Comparison of ENCODE assay signal across 8 cellular contexts in the genomic region with DNA sequence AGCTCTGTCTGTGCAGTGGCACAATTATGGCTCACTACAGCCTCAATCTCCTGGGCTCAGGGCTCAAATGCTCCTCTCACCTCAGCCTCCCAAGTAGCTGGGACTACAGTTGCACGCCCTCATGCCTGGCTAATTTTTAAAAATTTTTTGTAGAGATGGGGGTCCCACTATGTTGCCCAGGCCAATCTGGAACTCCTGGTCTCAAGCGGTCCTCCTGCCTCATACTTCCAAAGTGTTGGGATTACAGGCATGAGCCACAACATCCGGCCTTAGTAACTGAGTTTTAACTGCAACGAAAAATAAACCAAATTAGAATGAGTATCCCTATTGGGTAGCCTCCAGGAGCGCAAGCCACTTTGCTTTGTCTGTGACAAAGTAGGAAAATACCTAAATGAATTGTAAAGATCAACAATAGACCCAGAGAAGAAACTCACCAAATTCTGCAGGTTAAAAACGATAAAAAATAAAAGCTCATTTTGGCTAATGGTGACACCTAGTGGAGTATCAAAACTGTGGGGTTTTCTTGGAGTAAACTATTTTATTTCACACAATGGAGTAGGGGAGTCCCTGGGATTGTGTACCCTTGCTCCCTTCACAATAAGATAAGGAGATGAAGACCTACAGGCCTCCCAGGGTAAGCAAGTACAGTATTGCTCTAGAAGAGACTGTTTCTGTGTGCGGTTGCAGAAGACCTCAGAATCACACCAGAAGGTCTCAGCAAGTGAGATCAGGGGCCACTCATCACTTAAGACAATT. TPM values are rescaled to one million over a fixed set of nuclear protein-coding genes. Genes with fewer than 3 reads are reported as not detected.
DNase-seq lines count a peak whose midpoint lies in the region; ATAC-seq, FAIRE-seq and TF ChIP-seq lines count a peak whose summit lies in the region.

No MANE protein-coding gene starts in this region.

- H3K27me3 ChIP-seq in breast epithelium = no peaks in the 10 kb centered on the region

- ATAC-seq in GM21447 (IDR thresholded peaks at IDR 0.05; ENCODE audit: unreplicated experiment) = no peak
- ATAC-seq in GM19455 (IDR thresholded peaks at IDR 0.05; ENCODE audit: unreplicated experiment) = no peak

- TF ChIP-seq CTCF in 22Rv1 (IDR thresholded peaks at IDR 0.05) (peak; percentile 62), breast epithelium (IDR thresholded peaks at IDR 0.05) (peak; percentile 46 to 70 (median 51))

- H3K27ac ChIP-seq in 22Rv1 = peak overlapping the region; percentile 79
- H3K27ac ChIP-seq in breast epithelium = no peak overlapping the region

- H3K4me3 ChIP-seq in breast epithelium = no peak overlapping the region

- FAIRE-seq in urothelium cell line (lab: Jason Lieb, UNC) = no peak

- intact Hi-C loops in breast epithelium (cut with DNase I; ENCODE audit: low total_unique reads) = no loop called here

- H3K4me1 ChIP-seq in breast epithelium = no peaks in the 10 kb centered on the region

- no peak for TF ChIP-seq POLR2A in breast epithelium (IDR thresholded peaks at IDR 0.05)

- peak; percentile 14 for DNase-seq in GM04504 (ENCODE audit: low read depth)
- peak; percentile 26 for DNase-seq in NCI-H446 treated with DMSO at 0.1 percent for 48 hours (lab: John Stamatoyannopoulos, UW)
- DNase-seq in breast epithelium (ENCODE audit: low spot score in 2 of 2) = no peak
- peak; percentile 55 for DNase-seq in kidney tubule cell (ENCODE audit: low spot score)
- peak; percentile 47 for DNase-seq in urothelium cell line (ENCODE audit: low spot score)

- H3K36me3 ChIP-seq in breast epithelium = no peaks in the 10 kb centered on the region

- H3K9me3 ChIP-seq in breast epithelium = no peaks in the 10 kb centered on the region

RNA-seq across cellular contexts. Expression of a gene that starts 21.0 kb away (rescaled TPM):
- total RNA-seq in breast epithelium = 10 to 100 TPM; 11.7 to 64.5 (median 61.9) TPM

Comparison
In these comparisons a context has a peak if more than half of its experiments do, and no peak if none do; other contexts are left out.
1. DNase-seq: peak in GM04504 (single experiment), NCI-H446 treated with DMSO at 0.1 percent for 48 hours (single experiment), kidney tubule cell (single experiment) and urothelium cell line (single experiment); none in breast epithelium (0 of 2).